34 cellular contexts compared by ENCODE assay signal in the genomic region with DNA sequence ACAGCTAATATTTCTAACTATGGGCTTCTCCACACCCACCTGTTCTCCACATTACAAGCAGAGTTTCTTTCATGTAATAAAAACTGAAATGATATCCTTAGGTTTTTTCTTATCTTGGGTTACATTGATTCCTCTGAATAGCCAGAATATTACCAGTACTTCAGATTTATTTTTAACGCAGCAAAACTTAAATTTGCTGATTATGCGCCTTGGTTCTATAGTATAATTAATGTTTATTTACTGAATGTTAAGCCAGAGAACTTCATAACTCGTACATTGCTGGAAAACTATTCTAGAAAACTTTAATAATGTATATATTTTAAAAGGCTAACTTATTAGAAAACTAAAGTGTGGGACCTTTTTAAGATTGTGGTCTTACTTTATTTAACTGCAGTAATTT.
"Had no signal": no experiment of that assay in that cellular context is flagged by ENCODE, and none has a peak within 500 bp of the region (broad histone marks: within the 10 kb centered on the region; RNA-seq: fewer than 3 reads in every experiment).

No MANE protein-coding gene starts in this region.

- H3K9me3 ChIP-seq: MG63 had no signal

- H3K4me3 ChIP-seq: MG63 had no signal

- H3K27me3 ChIP-seq: MG63 had no signal

- H3K36me3 ChIP-seq: MG63 had no signal

- DNase-seq: Karpas-422, Kasumi-1, MG63, MM.1S, MV-4-11, NCI-H1048, NCI-H1092, NCI-H1092 treated with DMSO at 0.1 percent for 48 hours, NCI-H1105, NCI-H1105 treated with DMSO at 0.1 percent for 48 hours, NCI-H1417, NCI-H1417 treated with DMSO at 0.1 percent for 48 hours, NCI-H1436, NCI-H1436 treated with DMSO at 0.1 percent for 48 hours, NCI-H146, NCI-H187, NCI-H187 treated with DMSO at 0.1 percent for 48 hours, NCI-H1930, NCI-H2029, NCI-H2029 treated with DMSO at 0.1 percent for 48 hours, NCI-H2081, NCI-H2081 treated with DMSO at 0.1 percent for 48 hours, NCI-H2107, NCI-H2171, NCI-H2171 treated with DMSO at 0.1 percent for 48 hours, NCI-H2227 treated with DMSO at 0.1 percent for 48 hours, NCI-H226, NCI-H345, NCI-H446, NCI-H446 treated with DMSO at 0.1 percent for 48 hours, NCI-H510A, NCI-H510A treated with DMSO at 0.1 percent for 48 hours, NCI-H524, NCI-H524 treated with DMSO at 0.1 percent for 48 hours had no signal
